ENCODE assay signal across 1 cellular context in the genomic region with DNA sequence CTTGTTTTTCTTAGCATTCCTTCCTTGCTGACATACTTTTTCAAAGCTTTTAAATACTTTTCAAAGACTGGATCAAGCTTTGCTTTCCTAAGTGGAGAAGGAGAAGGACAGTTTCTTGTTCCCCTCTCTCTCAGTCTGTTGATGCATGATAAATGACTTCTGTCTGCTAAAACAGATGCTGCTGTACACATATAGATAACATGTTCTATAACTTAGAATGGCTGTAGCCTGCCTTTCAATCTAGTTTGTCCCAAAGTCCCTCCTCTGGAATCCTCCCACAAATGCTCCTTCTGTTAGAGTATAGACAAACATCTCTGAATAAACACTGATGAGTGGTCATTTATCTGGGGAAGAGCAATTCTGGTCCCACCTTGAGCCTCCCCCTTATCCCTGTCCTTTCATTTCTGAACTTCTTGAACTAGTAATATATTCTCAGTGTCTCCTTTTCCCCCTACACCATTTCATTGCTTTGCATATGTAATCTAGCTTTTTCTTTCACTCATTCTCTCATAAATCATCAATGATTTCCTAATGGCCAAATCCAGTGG.
TF ChIP-seq lines count a peak whose summit lies in the region.

No MANE protein-coding gene starts in this region.

TF ChIP-seq in K562, 482 proteins besides CTCF, POLR2A, EP300 and RAD21 (continued from another document):
- TF ChIP-seq NR4A1 (CRISPR knock-in tag; IDR thresholded peaks at IDR 0.05) (no peak), NR4A1 (tag; IDR thresholded peaks at IDR 0.05) (no peak), PURB (CRISPR knock-in tag; IDR thresholded peaks at IDR 0.05; ENCODE audit: low read depth) (no peak), DPF2 (IDR thresholded peaks at IDR 0.05) (peak; percentile 98), SMARCA5 (IDR thresholded peaks at IDR 0.05) (peak; percentile 68; the same call in 1 of the 2 replicates)
